8 cellular contexts compared by ENCODE assay signal in genomic region chr11:134252539-134253188, GRCh38. TPM values are rescaled to one million over a fixed set of nuclear protein-coding genes. Genes with fewer than 3 reads are reported as not detected.
DNase-seq lines count a peak whose midpoint lies in the region; ATAC-seq and TF ChIP-seq lines count a peak whose summit lies in the region.

No MANE protein-coding gene starts in this region.

- H3K36me3 ChIP-seq in Peyer's patch = peaks cover 0 to 39% (median 0%) of the 10 kb centered on the region in 3 donors
- peaks cover 0 to 52% (median 5%) of the 10 kb centered on the region in 3 donors for H3K36me3 ChIP-seq in tibial nerve

- TF ChIP-seq CTCF in Peyer's patch (IDR thresholded peaks at IDR 0.05) = no peak
- no peak for TF ChIP-seq CTCF in choroid plexus epithelial cell (conservative IDR thresholded peaks at IDR 0.05; ENCODE audit: low read depth, low read length)
- TF ChIP-seq CTCF in tibial nerve (IDR thresholded peaks at IDR 0.05) = no peak

- H3K9me3 ChIP-seq in Peyer's patch (no peaks in the 10 kb centered on the region), tibial nerve (no peaks in the 10 kb centered on the region)

- peak overlapping the region; percentile 90 for H3K4me3 Mint-ChIP-seq in memory B cell

- H3K4me1 ChIP-seq in Peyer's patch (peaks cover 0 to 21% (median 3%) of the 10 kb centered on the region in 4 donors), tibial nerve (peaks cover 0 to 36% (median 18%) of the 10 kb centered on the region in 4 donors)

- H3K27me3 Mint-ChIP-seq in memory B cell = no peaks in the 10 kb centered on the region

- H3K36me3 Mint-ChIP-seq in memory B cell = peaks cover 8% of the 10 kb centered on the region

- peak overlapping the region; percentile 69 for H3K27ac Mint-ChIP-seq in memory B cell

- TF ChIP-seq POLR2A in Peyer's patch (IDR thresholded peaks at IDR 0.05) (no peak), tibial nerve (IDR thresholded peaks at IDR 0.05) (no peak)

- ATAC-seq in GM18907 (IDR thresholded peaks at IDR 0.05; ENCODE audit: unreplicated experiment) (peak; percentile 38), HG03135 (IDR thresholded peaks at IDR 0.05; ENCODE audit: unreplicated experiment) (peak; percentile 24), memory B cell (ENCODE audit: low read depth) (peak; percentile 2)

- H3K4me3 ChIP-seq in Peyer's patch = peak overlapping the region; percentile 82 to 94 (median 90)
- H3K4me3 ChIP-seq in choroid plexus epithelial cell (ENCODE audit: low read depth, low read length) = peak overlapping the region; percentile 86
- peak overlapping the region; percentile 59 to 87 (median 82) for H3K4me3 ChIP-seq in tibial nerve

- peaks cover 13% of the 10 kb centered on the region for H3K4me1 Mint-ChIP-seq in memory B cell

- TF ChIP-seq EP300 in tibial nerve (IDR thresholded peaks at IDR 0.05) = no peak

- 1 to 2% methylated on average over 22 of the region's 22 CpGs for WGBS in tibial nerve, 2 donors

- H3K27ac ChIP-seq in Peyer's patch (peak overlapping the region; percentile 61 to 78 (median 68)), tibial nerve (peak overlapping the region; percentile 40 to 83 (median 60))

- H3K27me3 ChIP-seq in Peyer's patch = no peaks in the 10 kb centered on the region
- H3K27me3 ChIP-seq in tibial nerve = no peaks in the 10 kb centered on the region

- DNase-seq in AG08396 (ENCODE audit: low spot score) = peak; percentile 56
- peak in 2 of 3 donors; percentile 52 to 56 for DNase-seq in Peyer's patch
- peak; percentile 63 for DNase-seq in choroid plexus epithelial cell (ENCODE audit: low read depth)
- no peak for DNase-seq in memory B cell (ENCODE audit: low spot score in 2 of 2)
- no peak for DNase-seq in tibial nerve (ENCODE audit: low spot score in 2 of 2)
- no peak for DNase-seq in islet precursor cell

- no peaks in the 10 kb centered on the region for H3K9me3 Mint-ChIP-seq in memory B cell

RNA-seq across cellular contexts. Expression of gene THYN1, which starts 0.5 kb away (rescaled TPM):
- total RNA-seq in Peyer's patch = 10 to 100 TPM; 37.8 to 62.7 (median 52.3) TPM
- total RNA-seq in tibial nerve = 10 to 100 TPM; 46.0 to 65.7 (median 53.3) TPM

RNA-seq across cellular contexts. Expression of gene ACAD8, which starts 0.7 kb away (rescaled TPM):
- total RNA-seq in Peyer's patch (10 to 100 TPM; 30.4 to 44.5 (median 36.9) TPM), tibial nerve (10 to 100 TPM; 26.0 to 35.1 (median 30.1) TPM)

RNA-seq across cellular contexts. Expression of gene GLB1L3, which starts 23.5 kb away (rescaled TPM):
- total RNA-seq in Peyer's patch = not detected
- total RNA-seq in tibial nerve = not detected

RNA-seq across cellular contexts. Expression of gene VPS26B, which starts 28.2 kb away (rescaled TPM):
- total RNA-seq in Peyer's patch (10 to 100 TPM; 33.8 to 74.0 (median 64.0) TPM), tibial nerve (10 to 100 TPM; 32.7 to 35.9 (median 33.3) TPM)

RNA-seq across cellular contexts. Expression of gene NCAPD3, which starts 28.9 kb away (rescaled TPM):
- total RNA-seq in Peyer's patch (10 to 100 TPM; 12.5 to 30.5 (median 13.9) TPM), tibial nerve (10 to 100 TPM in 2 of 4 donors, 1 to 10 TPM in 2; 8.2 to 14.7 (median 10.3) TPM)

Comparison
In these comparisons a context has a peak if more than half of its experiments do, and no peak if none do; other contexts are left out.
1. DNase-seq: peak in AG08396 (single experiment), Peyer's patch (2 of 3) and choroid plexus epithelial cell (single experiment); none in memory B cell (0 of 2), tibial nerve (0 of 2) and islet precursor cell (single experiment).
2. Peak in every context shown above with its lines, with median percentiles within 50 percentile points of each other: ATAC-seq and H3K4me3 ChIP-seq.